In the genomic region with DNA sequence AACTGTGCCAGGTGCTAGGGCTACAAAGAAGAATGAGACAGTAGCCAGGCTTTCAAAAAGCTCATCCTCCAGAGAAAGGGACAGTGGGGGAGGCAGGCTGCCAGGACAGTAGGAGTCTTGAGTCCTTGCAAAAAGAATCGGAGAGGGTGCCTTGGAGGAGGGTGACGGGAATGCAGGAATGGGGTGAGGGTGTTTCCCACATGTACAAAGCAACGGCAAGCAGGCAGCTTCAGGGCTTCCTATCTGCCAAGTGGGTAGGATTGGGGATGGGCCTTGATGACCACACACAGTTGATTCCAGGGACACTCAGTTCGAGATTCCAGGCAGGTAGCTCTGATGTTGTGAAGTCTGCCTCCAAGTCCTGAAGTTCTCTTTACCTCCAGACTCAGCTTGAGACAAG, we compare ENCODE assay signal across 1 cellular context.
TF ChIP-seq lines count a peak whose summit lies in the region.

No MANE protein-coding gene starts in this region.

TF ChIP-seq in SK-N-SH, 30 proteins besides CTCF, POLR2A, EP300 and RAD21 (continued from another document):
- TF ChIP-seq, protein P1, sequence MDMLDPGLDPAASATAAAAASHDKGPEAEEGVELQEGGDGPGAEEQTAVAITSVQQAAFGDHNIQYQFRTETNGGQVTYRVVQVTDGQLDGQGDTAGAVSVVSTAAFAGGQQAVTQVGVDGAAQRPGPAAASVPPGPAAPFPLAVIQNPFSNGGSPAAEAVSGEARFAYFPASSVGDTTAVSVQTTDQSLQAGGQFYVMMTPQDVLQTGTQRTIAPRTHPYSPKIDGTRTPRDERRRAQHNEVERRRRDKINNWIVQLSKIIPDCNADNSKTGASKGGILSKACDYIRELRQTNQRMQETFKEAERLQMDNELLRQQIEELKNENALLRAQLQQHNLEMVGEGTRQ (IDR thresholded peaks at IDR 0.05; ENCODE audit: borderline replicate concordance, low read depth, low read length) = no peak
- TF ChIP-seq FOXM1 (IDR thresholded peaks at IDR 0.05; ENCODE audit: low read depth) = no peak
- TF ChIP-seq, protein P2, sequence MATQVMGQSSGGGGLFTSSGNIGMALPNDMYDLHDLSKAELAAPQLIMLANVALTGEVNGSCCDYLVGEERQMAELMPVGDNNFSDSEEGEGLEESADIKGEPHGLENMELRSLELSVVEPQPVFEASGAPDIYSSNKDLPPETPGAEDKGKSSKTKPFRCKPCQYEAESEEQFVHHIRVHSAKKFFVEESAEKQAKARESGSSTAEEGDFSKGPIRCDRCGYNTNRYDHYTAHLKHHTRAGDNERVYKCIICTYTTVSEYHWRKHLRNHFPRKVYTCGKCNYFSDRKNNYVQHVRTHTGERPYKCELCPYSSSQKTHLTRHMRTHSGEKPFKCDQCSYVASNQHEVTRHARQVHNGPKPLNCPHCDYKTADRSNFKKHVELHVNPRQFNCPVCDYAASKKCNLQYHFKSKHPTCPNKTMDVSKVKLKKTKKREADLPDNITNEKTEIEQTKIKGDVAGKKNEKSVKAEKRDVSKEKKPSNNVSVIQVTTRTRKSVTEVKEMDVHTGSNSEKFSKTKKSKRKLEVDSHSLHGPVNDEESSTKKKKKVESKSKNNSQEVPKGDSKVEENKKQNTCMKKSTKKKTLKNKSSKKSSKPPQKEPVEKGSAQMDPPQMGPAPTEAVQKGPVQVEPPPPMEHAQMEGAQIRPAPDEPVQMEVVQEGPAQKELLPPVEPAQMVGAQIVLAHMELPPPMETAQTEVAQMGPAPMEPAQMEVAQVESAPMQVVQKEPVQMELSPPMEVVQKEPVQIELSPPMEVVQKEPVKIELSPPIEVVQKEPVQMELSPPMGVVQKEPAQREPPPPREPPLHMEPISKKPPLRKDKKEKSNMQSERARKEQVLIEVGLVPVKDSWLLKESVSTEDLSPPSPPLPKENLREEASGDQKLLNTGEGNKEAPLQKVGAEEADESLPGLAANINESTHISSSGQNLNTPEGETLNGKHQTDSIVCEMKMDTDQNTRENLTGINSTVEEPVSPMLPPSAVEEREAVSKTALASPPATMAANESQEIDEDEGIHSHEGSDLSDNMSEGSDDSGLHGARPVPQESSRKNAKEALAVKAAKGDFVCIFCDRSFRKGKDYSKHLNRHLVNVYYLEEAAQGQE (IDR thresholded peaks at IDR 0.05; ENCODE audit: low read depth, low read length) = no peak
- TF ChIP-seq EZH2phosphoT487 (IDR thresholded peaks at IDR 0.05; ENCODE audit: borderline replicate concordance, low read depth) = no peak
- TF ChIP-seq RCOR1 (IDR thresholded peaks at IDR 0.05; ENCODE audit: low read length) = no peak
- TF ChIP-seq JUND (IDR thresholded peaks at IDR 0.05) = no peak
